8 cellular contexts compared by ENCODE assay signal in genomic region chr5:14142856-14143508, GRCh38. TPM values are rescaled to one million over a fixed set of nuclear protein-coding genes. Genes with fewer than 3 reads are reported as not detected.
DNase-seq lines count a peak whose midpoint lies in the region; ATAC-seq, FAIRE-seq and TF ChIP-seq lines count a peak whose summit lies in the region.

TRIO (plus strand) TSS chr5:14143342; CDS start chr5:14143726, 384 bp downstream.

- no peak within 1 kb of the TSS for H2AK5ac ChIP-seq in H9 (ENCODE audit: insufficient read length, low read length)

- no peaks in the 10 kb centered on the region for H3K36me3 ChIP-seq in MM.1S (replicated peaks; ENCODE audit: insufficient read depth, low read length)
- H3K36me3 ChIP-seq in SK-N-SH (replicated peaks in 1 of 2; ENCODE audit: control insufficient read depth in 1 of 2, insufficient read depth in 2 of 2, low read length in 1 of 2): peaks cover 0 to 1% of the 10 kb centered on the region in 2 experiments
- no peaks in the 10 kb centered on the region for H3K36me3 ChIP-seq in pancreas
- no peaks in the 10 kb centered on the region for H3K36me3 ChIP-seq in thyroid gland

- POLR2A ChIA-PET in SK-N-SH (lab: Yijun Ruan, JAX): interaction anchor here (1.0 to 1.5 kb wide), 2 partner anchors 107 to 122 kb away, joined by 3 to 5 read pairs; no protein-coding TSS in a partner anchor
- POLR2A ChIA-PET in activated naive CD8-positive, alpha-beta T cell treated with anti-CD3 and anti-CD28 coated beads, Interleukin-2, amount 10 ng/mL, durations not matched to agents 7 days and 5 days (lab: Charles Lee): no interaction called here

- WGBS in H9 (ENCODE audit: extremely low coverage, insufficient read length, low lambda C conversion rate): no CpG with 5 or more reads among the region's 74 CpGs
- WGBS in SK-N-SH (ENCODE audit: low lambda C conversion rate): 1% methylated on average over 27 of the region's 74 CpGs
- 1% methylated on average over 70 to 74 of the region's 74 CpGs for WGBS in pancreas, 2 donors
- WGBS in thyroid gland, 2 donors: 0% methylated on average over 34 to 52 of the region's 74 CpGs

- no peaks in the 10 kb centered on the region for H3K27me3 ChIP-seq in H9 (ENCODE audit: insufficient read depth, low read length)
- no peaks in the 10 kb centered on the region for H3K27me3 ChIP-seq in MM.1S (replicated peaks; ENCODE audit: insufficient read depth, low read length)
- H3K27me3 ChIP-seq in SK-N-SH (ENCODE audit: insufficient read depth): no peaks in the 10 kb centered on the region
- H3K27me3 ChIP-seq in pancreas: no peaks in the 10 kb centered on the region
- H3K27me3 ChIP-seq in thyroid gland: no peaks in the 10 kb centered on the region

- peak; percentile 61 to 86 for TF ChIP-seq POLR2A in thyroid gland (IDR thresholded peaks at IDR 0.05)

- no peaks in the 10 kb centered on the region for H3K9me3 ChIP-seq in H9 (ENCODE audit: control insufficient read depth, low read depth, low read length)
- H3K9me3 ChIP-seq in MM.1S (replicated peaks; ENCODE audit: insufficient read depth, low read length): no peaks in the 10 kb centered on the region
- H3K9me3 ChIP-seq in SK-N-SH: no peaks in the 10 kb centered on the region
- H3K9me3 ChIP-seq in pancreas: no peaks in the 10 kb centered on the region
- H3K9me3 ChIP-seq in thyroid gland: no peaks in the 10 kb centered on the region

- TF ChIP-seq RAD21 in SK-N-SH (IDR thresholded peaks at IDR 0.05; ENCODE audit: low read length): peak; percentile 24

- H2BK12ac ChIP-seq in H9 (ENCODE audit: insufficient read length, low read depth, low read length): no peak within 1 kb of the TSS

- peak within 1 kb of the TSS; percentile 40 for H2BK120ac ChIP-seq in H9 (ENCODE audit: low read depth, low read length, poor library complexity, severe bottlenecking)

- no peaks in the 10 kb centered on the region for H3K9me2 ChIP-seq in MM.1S (replicated peaks; ENCODE audit: insufficient read depth, low read length)
- no peaks in the 10 kb centered on the region for H3K9me2 ChIP-seq in SK-N-SH

- H3K9me3 Mint-ChIP-seq in H9: peaks cover 0 to 2% of the 10 kb centered on the region in 2 experiments; a peak in 2 of 5 replicates
- H3K9me3 Mint-ChIP-seq in activated naive CD8-positive, alpha-beta T cell treated with anti-CD3 and anti-CD28 coated beads, Interleukin-2, amount 10 ng/mL, durations not matched to agents 7 days and 5 days: no peaks in the 10 kb centered on the region

- H4K91ac ChIP-seq in H9 (ENCODE audit: insufficient read length, low read depth, low read length): no peak within 1 kb of the TSS

- H3K4me2 ChIP-seq in H9 (ENCODE audit: insufficient read depth, insufficient read length, low read length) (peak within 1 kb of the TSS; percentile 94), MM.1S (ENCODE audit: low read depth, low read length) (peak within 1 kb of the TSS; percentile 87), SK-N-SH (peak within 1 kb of the TSS; percentile 90)

- no peak within 1 kb of the TSS for H3K27ac ChIP-seq in H9 (ENCODE audit: insufficient read length, low read depth, low read length)
- H3K27ac ChIP-seq in MM.1S (ENCODE audit: low read length): peak within 1 kb of the TSS; percentile 60; the same call in 1 of the 2 replicates
- H3K27ac ChIP-seq in SK-N-SH (ENCODE audit: low read depth in 2 of 2, low read length in 1 of 2): peak within 1 kb of the TSS; percentile 87 to 93
- H3K27ac ChIP-seq in pancreas: peak within 1 kb of the TSS; percentile 81 to 92 (median 84)
- H3K27ac ChIP-seq in thyroid gland: peak within 1 kb of the TSS; percentile 75 to 94 (median 92)

- intact Hi-C loops in Right ventricle myocardium superior (cut with DNase I): no loop called here
- intact Hi-C loops in pancreas (cut with DNase I): loop anchor here in 2 of 3 donors (10.0 kb wide), 1 partner anchor 122 kb away; no protein-coding TSS in a partner anchor
- intact Hi-C loops in thyroid gland (cut with DNase I): loop anchor here (10.0 kb wide), 1 partner anchor 122 kb away; no protein-coding TSS in a partner anchor

- H3K79me1 ChIP-seq in H9 (ENCODE audit: insufficient read depth, low read depth, low read length, poor library complexity, severe bottlenecking): peaks cover 9% of the 10 kb centered on the region

- H3K4me3 Mint-ChIP-seq in H9: peak within 1 kb of the TSS; percentile 85 to 96
- H3K4me3 Mint-ChIP-seq in activated naive CD8-positive, alpha-beta T cell treated with anti-CD3 and anti-CD28 coated beads, Interleukin-2, amount 10 ng/mL, durations not matched to agents 7 days and 5 days: peak within 1 kb of the TSS; percentile 85

- TF ChIP-seq EP300 in SK-N-SH (IDR thresholded peaks at IDR 0.05; ENCODE audit: borderline replicate concordance in 1 of 2, low read depth in 1 of 2, low read length in 1 of 2): peak in 1 of 2 experiments; percentile 40; a peak in 1 of 4 replicates

- H2BK15ac ChIP-seq in H9 (ENCODE audit: low read depth, low read length): no peak within 1 kb of the TSS; the same call in 1 of the 2 replicates

- peaks cover 37% of the 10 kb centered on the region in 2 experiments for H3K4me1 Mint-ChIP-seq in H9
- peaks cover 5% of the 10 kb centered on the region for H3K4me1 Mint-ChIP-seq in activated naive CD8-positive, alpha-beta T cell treated with anti-CD3 and anti-CD28 coated beads, Interleukin-2, amount 10 ng/mL, durations not matched to agents 7 days and 5 days

- H3K27me3 Mint-ChIP-seq in H9 (ENCODE audit: low read depth): peaks cover 22% of the 10 kb centered on the region
- peaks cover 69% of the 10 kb centered on the region for H3K27me3 Mint-ChIP-seq in activated naive CD8-positive, alpha-beta T cell treated with anti-CD3 and anti-CD28 coated beads, Interleukin-2, amount 10 ng/mL, durations not matched to agents 7 days and 5 days

- H2AFZ ChIP-seq in H9 (ENCODE audit: low read length) (peak within 1 kb of the TSS; percentile 35), MM.1S (ENCODE audit: low read length) (peak within 1 kb of the TSS; percentile 93), SK-N-SH (ENCODE audit: low read depth) (peak within 1 kb of the TSS; percentile 83)

- CTCF ChIA-PET in SK-N-SH (lab: Yijun Ruan, JAX): interaction anchor here (1.0 to 2.5 kb wide), 9 partner anchors 21 to 505 kb away, joined by 3 to 17 read pairs (median 6); no protein-coding TSS in a partner anchor

- no peaks in the 10 kb centered on the region for H4K20me1 ChIP-seq in H9 (ENCODE audit: control insufficient read depth, insufficient read depth, insufficient read length)
- peaks cover 6% of the 10 kb centered on the region; the same call in 1 of the 2 replicates for H4K20me1 ChIP-seq in MM.1S (ENCODE audit: insufficient read depth, low read length)
- H4K20me1 ChIP-seq in SK-N-SH (ENCODE audit: insufficient read depth): peaks cover 36% of the 10 kb centered on the region

- no peak within 1 kb of the TSS for H4K5ac ChIP-seq in H9 (ENCODE audit: insufficient read length, low read depth, low read length)

- peak within 1 kb of the TSS; percentile 79 for H3K9ac ChIP-seq in H9 (ENCODE audit: extremely low read depth, insufficient read length, low read length)
- H3K9ac ChIP-seq in MM.1S (ENCODE audit: low read length): peak within 1 kb of the TSS; percentile 71
- peak within 1 kb of the TSS; percentile 99 for H3K9ac ChIP-seq in SK-N-SH

- H3K4me3 ChIP-seq in MM.1S (ENCODE audit: low read length) (peak within 1 kb of the TSS; percentile 90), SK-N-SH (ENCODE audit: low read depth in 2 of 2, low read length in 1 of 2) (peak within 1 kb of the TSS; percentile 94 to 95), pancreas (peak within 1 kb of the TSS; percentile 49 to 86 (median 73)), thyroid gland (replicated peaks in 1 of 3) (peak within 1 kb of the TSS; percentile 68 to 86 (median 78))

- peaks cover 29% of the 10 kb centered on the region for H3K79me2 ChIP-seq in H9 (ENCODE audit: insufficient read depth, low read length)
- peaks cover 40% of the 10 kb centered on the region for H3K79me2 ChIP-seq in MM.1S (ENCODE audit: low read length)
- H3K79me2 ChIP-seq in SK-N-SH (ENCODE audit: insufficient read depth): peaks cover 54% of the 10 kb centered on the region

- peaks cover 0 to 3% (median 0%) of the 10 kb centered on the region in 3 experiments; a peak in 2 of 7 replicates for H3K36me3 Mint-ChIP-seq in H9 (ENCODE audit: insufficient read depth in 1 of 3, low read depth in 3 of 3)
- H3K36me3 Mint-ChIP-seq in activated naive CD8-positive, alpha-beta T cell treated with anti-CD3 and anti-CD28 coated beads, Interleukin-2, amount 10 ng/mL, durations not matched to agents 7 days and 5 days: no peaks in the 10 kb centered on the region

- peaks cover 19% of the 10 kb centered on the region for H3K23me2 ChIP-seq in H9 (ENCODE audit: insufficient read length, low read depth, low read length, poor library complexity, severe bottlenecking)

- no peak within 1 kb of the TSS for H4K8ac ChIP-seq in H9 (replicated peaks; ENCODE audit: insufficient read length, low read depth, low read length)

- no peak within 1 kb of the TSS for H3K4ac ChIP-seq in H9 (ENCODE audit: low read depth, low read length)

- peak; percentile 91 for DNase-seq in H9
- DNase-seq in MM.1S: peak; percentile 84
- peak; percentile 97 for DNase-seq in SK-N-SH
- peak; percentile 91 for DNase-seq in activated naive CD8-positive, alpha-beta T cell treated with anti-CD3 and anti-CD28 coated beads, Interleukin-2, amount 10 ng/mL, durations not matched to agents 7 days and 5 days
- peak; percentile 93 for DNase-seq in Right ventricle myocardium superior
- DNase-seq in pancreas: peak; percentile 86 to 96 (median 93)
- DNase-seq in thyroid gland: peak; percentile 87 to 88

- ATAC-seq in activated naive CD8-positive, alpha-beta T cell treated with anti-CD3 and anti-CD28 coated beads, Interleukin-2, amount 10 ng/mL, durations not matched to agents 7 days and 5 days (ENCODE audit: low read depth): peak; percentile 84
- ATAC-seq in Right ventricle myocardium superior (ENCODE audit: poor library complexity) (peak; percentile 85), pancreas (peak; percentile 82 to 93 (median 86))

- H3K27ac Mint-ChIP-seq in H9: peak within 1 kb of the TSS; percentile 49 to 79 (median 76); a peak in 6 of 7 replicates
- no peak within 1 kb of the TSS for H3K27ac Mint-ChIP-seq in activated naive CD8-positive, alpha-beta T cell treated with anti-CD3 and anti-CD28 coated beads, Interleukin-2, amount 10 ng/mL, durations not matched to agents 7 days and 5 days

- peak; percentile 78 for TF ChIP-seq CTCF in H9 (conservative IDR thresholded peaks at IDR 0.05)
- peak; percentile 56 for TF ChIP-seq CTCF in MM.1S (IDR thresholded peaks at IDR 0.05; ENCODE audit: low read length)
- TF ChIP-seq CTCF in SK-N-SH (IDR thresholded peaks at IDR 0.05): peak; percentile 56
- peak in 3 of 4 donors; percentile 13 to 23 (median 21) for TF ChIP-seq CTCF in pancreas (IDR thresholded peaks at IDR 0.05)
- TF ChIP-seq CTCF in thyroid gland (IDR thresholded peaks at IDR 0.05): peak in 4 of 6 experiments; percentile 31 to 60 (median 52)

- H3F3A ChIP-seq in MM.1S (ENCODE audit: insufficient read depth, low read length) (peaks cover 17% of the 10 kb centered on the region; the same call in 1 of the 2 replicates), SK-N-SH (replicated peaks; ENCODE audit: insufficient read depth) (peaks cover 31% of the 10 kb centered on the region)

- H3K18ac ChIP-seq in H9 (ENCODE audit: insufficient read length, low read depth, low read length): peak within 1 kb of the TSS; percentile 57

- H2BK5ac ChIP-seq in H9 (ENCODE audit: insufficient read length, low read length): no peak within 1 kb of the TSS

- peak within 1 kb of the TSS; percentile 90 for H3K14ac ChIP-seq in H9 (ENCODE audit: insufficient read depth, low read length)

- H3K4me1 ChIP-seq in H9 (ENCODE audit: insufficient read depth, low read length) (peaks cover 4% of the 10 kb centered on the region), MM.1S (ENCODE audit: low read length) (peaks cover 13% of the 10 kb centered on the region), SK-N-SH (ENCODE audit: control insufficient read depth in 1 of 2, insufficient read depth in 2 of 2, low read depth in 1 of 2, low read length in 1 of 2) (peaks cover 23 to 24% of the 10 kb centered on the region in 2 experiments; a peak in 3 of 4 replicates), pancreas (peaks cover 13 to 22% (median 16%) of the 10 kb centered on the region in 3 donors), thyroid gland (peaks cover 14 to 22% of the 10 kb centered on the region in 2 donors)

- no peak within 1 kb of the TSS for H3K56ac ChIP-seq in H9 (ENCODE audit: insufficient read length, low read depth, low read length)

- FAIRE-seq in G401.6 (lab: Jason Lieb, UNC) (peak; percentile 92), pancreas (lab: Jason Lieb, UNC) (no peak)

- H2BK20ac ChIP-seq in H9 (ENCODE audit: low read depth, low read length, poor library complexity, severe bottlenecking): no peak within 1 kb of the TSS

- H3K23ac ChIP-seq in H9 (ENCODE audit: insufficient read length, low read depth, low read length): no peak within 1 kb of the TSS

- no peak within 1 kb of the TSS for H3T11ph ChIP-seq in H9 (ENCODE audit: low read length)

RNA-seq across cellular contexts. Expression of gene TRIO, which starts in this region (rescaled TPM):
- 82.9 and 87.8 TPM in 2 replicates for total RNA-seq in H9 (2021)
- 225 and 229 TPM in 2 replicates for polyA plus RNA-seq in SK-N-SH (2012; rRNA removed)
- 101 and 117 TPM in 2 replicates for polyA plus RNA-seq in SK-N-SH (2012; cell fraction: cytosol; rRNA removed)
- polyA plus RNA-seq in SK-N-SH (2012; cell fraction: nucleus; rRNA removed): 1,118 and 1,202 TPM in 2 replicates
- total RNA-seq in activated naive CD8-positive, alpha-beta T cell treated with anti-CD3 and anti-CD28 coated beads, Interleukin-2, amount 10 ng/mL, durations not matched to agents 7 days and 5 days: 1 to 10 TPM; 7.7 to 7.9 TPM
- total RNA-seq in Right ventricle myocardium superior: 56.0 TPM
- total RNA-seq in pancreas: 10 to 100 TPM; 27.3 to 82.5 (median 34.1) TPM
- polyA plus RNA-seq in pancreas: 10 to 100 TPM; 39.9 to 44.5 TPM
- total RNA-seq in thyroid gland: 100 to 1,000 TPM in 2 of 4 donors, 10 to 100 TPM in 2; 67.4 to 103 (median 94.7) TPM

Comparison
In these comparisons a context has a peak if more than half of its experiments do, and no peak if none do; other contexts are left out.
1. H2AFZ ChIP-seq: peak in every context shown above with its lines; median percentile 93 in MM.1S; 83 in SK-N-SH; 35 in H9.
2. CTCF ChIP-seq: peak in every context shown above with its lines; median percentile 78 in H9; 56 in MM.1S; 56 in SK-N-SH; 52 in thyroid gland; 21 in pancreas.